Comparison of ENCODE assay signal across 8 cellular contexts in genomic region chr1:84506002-84506728, GRCh38. TPM values are rescaled to one million over a fixed set of nuclear protein-coding genes. Genes with fewer than 3 reads are reported as not detected.
DNase-seq lines count a peak whose midpoint lies in the region; ATAC-seq, FAIRE-seq and TF ChIP-seq lines count a peak whose summit lies in the region.

GNG5 (minus strand) TSS chr1:84506581; CDS start chr1:84506091, 490 bp downstream.
A gene with protein sequence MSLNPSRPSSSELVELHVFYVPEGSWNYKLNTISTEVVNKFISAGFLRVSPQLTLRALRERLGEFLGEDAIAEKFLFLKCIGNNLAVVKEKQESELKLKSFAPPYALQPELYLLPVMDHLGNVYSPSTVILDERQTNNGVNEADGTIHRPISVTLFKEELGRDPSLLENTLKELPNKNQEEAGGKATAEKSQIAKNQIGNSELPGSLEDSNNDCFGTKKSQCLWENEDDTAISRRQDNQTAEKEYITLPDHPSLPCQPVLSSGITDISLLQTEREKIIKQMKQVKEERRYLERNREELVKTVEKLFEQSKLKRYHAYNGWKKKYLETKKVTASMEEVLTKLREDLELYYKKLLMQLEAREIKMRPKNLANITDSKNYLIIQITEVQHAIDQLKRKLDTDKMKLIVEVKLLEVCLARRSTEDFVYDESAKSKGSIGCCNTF (plus strand): TSS chr1:84506386. CDS start chr1:84516360, 9,974 bp downstream.

- DNase-seq in NCI-H1105 (lab: John Stamatoyannopoulos, UW), result peak; percentile 96
- DNase-seq in SKM-1 (lab: John Stamatoyannopoulos, UW; ENCODE audit: unreplicated experiment), result peak; percentile 87
- DNase-seq in activated naive CD8-positive, alpha-beta T cell treated with anti-CD3 and anti-CD28 coated beads, Interleukin-2, amount 10 ng/mL, durations not matched to agents 7 days and 5 days, result peak; percentile 99
- peak; percentile 100 for DNase-seq in Right ventricle myocardium superior
- DNase-seq in pancreas, result peak; percentile 97 to 100 (median 98)
- DNase-seq in tibial artery, result peak; percentile 98 to 99

- H3K4me1 Mint-ChIP-seq in activated naive CD8-positive, alpha-beta T cell treated with anti-CD3 and anti-CD28 coated beads, Interleukin-2, amount 10 ng/mL, durations not matched to agents 7 days and 5 days, result peaks cover 22% of the 10 kb centered on the region

- H3K27me3 Mint-ChIP-seq in activated naive CD8-positive, alpha-beta T cell treated with anti-CD3 and anti-CD28 coated beads, Interleukin-2, amount 10 ng/mL, durations not matched to agents 7 days and 5 days, result no peaks in the 10 kb centered on the region

- TF ChIP-seq POLR2A in GM10847 (IDR thresholded peaks at IDR 0.05; ENCODE audit: extremely low read depth, insufficient read length), result peak; percentile 57

- H3K9me3 Mint-ChIP-seq in activated naive CD8-positive, alpha-beta T cell treated with anti-CD3 and anti-CD28 coated beads, Interleukin-2, amount 10 ng/mL, durations not matched to agents 7 days and 5 days, result peaks cover 3% of the 10 kb centered on the region

- FAIRE-seq in pancreas (lab: Jason Lieb, UNC), result no peak

- H3K9me3 ChIP-seq in pancreas (no peaks in the 10 kb centered on the region), tibial artery (no peaks in the 10 kb centered on the region)

- peak; percentile 87 for ATAC-seq in HG02642 (IDR thresholded peaks at IDR 0.05; ENCODE audit: poor library complexity, unreplicated experiment)
- ATAC-seq in activated naive CD8-positive, alpha-beta T cell treated with anti-CD3 and anti-CD28 coated beads, Interleukin-2, amount 10 ng/mL, durations not matched to agents 7 days and 5 days (ENCODE audit: low read depth), result peak; percentile 91
- ATAC-seq in Right ventricle myocardium superior (ENCODE audit: poor library complexity), result peak; percentile 96
- ATAC-seq in pancreas, result peak; percentile 93 to 97 (median 96)

- H3K27ac ChIP-seq in pancreas, result peak within 1 kb of the TSS; percentile 96 to 99 (median 96)
- H3K27ac ChIP-seq in tibial artery, result peak within 1 kb of the TSS; percentile 86 to 97

- TF ChIP-seq CTCF in pancreas (IDR thresholded peaks at IDR 0.05) (no peak), tibial artery (IDR thresholded peaks at IDR 0.05) (no peak)

- H3K4me3 Mint-ChIP-seq in activated naive CD8-positive, alpha-beta T cell treated with anti-CD3 and anti-CD28 coated beads, Interleukin-2, amount 10 ng/mL, durations not matched to agents 7 days and 5 days, result peak within 1 kb of the TSS; percentile 99

- intact Hi-C loops in Right ventricle myocardium superior (cut with DNase I), result loop anchor here (5.0 kb wide), 1 partner anchor 66 kb away; the partner anchor contains the start of gene CTBS
- intact Hi-C loops in pancreas (cut with DNase I), result no loop called here
- intact Hi-C loops in tibial artery (cut with DNase I; ENCODE audit: low total_unique reads), result loop anchor here (5.0 to 10.0 kb wide), 3 partner anchors 66 to 189 kb away; partner anchors contain the start of genes CTBS and SSX2IP

- H3K4me3 ChIP-seq in pancreas (peak within 1 kb of the TSS; percentile 40 to 91 (median 78)), tibial artery (peak within 1 kb of the TSS; percentile 61 to 76)

- H3K4me1 ChIP-seq in pancreas (peaks cover 15 to 30% (median 16%) of the 10 kb centered on the region in 3 donors), tibial artery (peaks cover 0 to 34% (median 21%) of the 10 kb centered on the region in 4 donors)

- H3K27ac Mint-ChIP-seq in activated naive CD8-positive, alpha-beta T cell treated with anti-CD3 and anti-CD28 coated beads, Interleukin-2, amount 10 ng/mL, durations not matched to agents 7 days and 5 days, result peak within 1 kb of the TSS; percentile 100

- H3K36me3 ChIP-seq in pancreas, result no peaks in the 10 kb centered on the region
- no peaks in the 10 kb centered on the region for H3K36me3 ChIP-seq in tibial artery

- WGBS in pancreas, 2 donors, result 0% methylated on average over 57 to 60 of the region's 60 CpGs

- peaks cover 28% of the 10 kb centered on the region for H3K36me3 Mint-ChIP-seq in activated naive CD8-positive, alpha-beta T cell treated with anti-CD3 and anti-CD28 coated beads, Interleukin-2, amount 10 ng/mL, durations not matched to agents 7 days and 5 days

- POLR2A ChIA-PET in activated naive CD8-positive, alpha-beta T cell treated with anti-CD3 and anti-CD28 coated beads, Interleukin-2, amount 10 ng/mL, durations not matched to agents 7 days and 5 days (lab: Charles Lee), result interaction anchor here (0.5 to 4.4 kb wide), 31 partner anchors 8 to 770 kb away, joined by 3 to 84 read pairs (median 4); partner anchors contain the start of genes BCL10, CTBS, PRKACB and RPF1

- H3K27me3 ChIP-seq in pancreas, result no peaks in the 10 kb centered on the region
- H3K27me3 ChIP-seq in tibial artery, result no peaks in the 10 kb centered on the region

RNA-seq across cellular contexts. Expression of gene GNG5, which starts in this region (rescaled TPM):
- 10 to 100 TPM; 88.0 to 88.4 TPM for total RNA-seq in activated naive CD8-positive, alpha-beta T cell treated with anti-CD3 and anti-CD28 coated beads, Interleukin-2, amount 10 ng/mL, durations not matched to agents 7 days and 5 days
- total RNA-seq in Right ventricle myocardium superior (174 TPM), pancreas (10 to 100 TPM; 19.8 to 47.2 (median 32.0) TPM)
- 10 to 100 TPM; 54.5 to 80.8 TPM for polyA plus RNA-seq in pancreas

RNA-seq across cellular contexts. Expression of the second gene that starts in this region (rescaled TPM):
- 1 to 10 TPM; 3.3 to 4.0 TPM for total RNA-seq in activated naive CD8-positive, alpha-beta T cell treated with anti-CD3 and anti-CD28 coated beads, Interleukin-2, amount 10 ng/mL, durations not matched to agents 7 days and 5 days
- total RNA-seq in Right ventricle myocardium superior (0.81 TPM), pancreas (1 to 10 TPM in 2 of 6 donors, under 1 TPM in 4; 0.16 to 1.4 (median 0.68) TPM)
- 1 to 10 TPM; 1.1 to 1.2 TPM for polyA plus RNA-seq in pancreas

Comparison
In these comparisons a context has a peak if more than half of its experiments do, and no peak if none do; other contexts are left out.
1. Peak in every context shown above with its lines: DNase-seq, ATAC-seq, H3K4me3 ChIP-seq and H3K27ac ChIP-seq.
2. intact Hi-C loops: an anchor here in Right ventricle myocardium superior (5.0 kb wide) and tibial artery (5.0 to 10.0 kb wide); none called in pancreas.